ENCODE assay signal across 10 cellular contexts in genomic region chr18:79681484-79682387, GRCh38. TPM values are rescaled to one million over a fixed set of nuclear protein-coding genes. Genes with fewer than 3 reads are reported as not detected.
DNase-seq lines count a peak whose midpoint lies in the region; ATAC-seq and TF ChIP-seq lines count a peak whose summit lies in the region.
"Had no signal": no experiment of that assay in that cellular context is flagged by ENCODE, and none has a peak within 500 bp of the region (broad histone marks: within the 10 kb centered on the region; RNA-seq: fewer than 3 reads in every experiment).

No MANE protein-coding gene starts in this region.

- DNase-seq in RKO (ENCODE audit: low spot score): peak; percentile 10
- DNase-seq in neural crest cell (ENCODE audit: low read depth, low spot score): no peak
- DNase-seq in caudate nucleus (lab: John Stamatoyannopoulos, UW): no peak
- no peak for DNase-seq in aorta
- DNase-seq in NCI-H146 (lab: John Stamatoyannopoulos, UW): no peak
- no peak for DNase-seq in NCI-H82 (lab: John Stamatoyannopoulos, UW)
- DNase-seq: IMR-90 had no signal

- no peak for TF ChIP-seq CTCF in neural crest cell (conservative IDR thresholded peaks at IDR 0.05)

- H3K9me3 ChIP-seq in BLaER1 treated with 17β-estradiol and CSF1 and Interleukin-3, amounts not matched to agents 10 nM and 100 nM (replicated peaks in 1 of 11): no peaks in the 10 kb centered on the region
- no peaks in the 10 kb centered on the region for H3K9me3 ChIP-seq in aorta (ENCODE audit: control insufficient read depth, low read length)
- H3K9me3 ChIP-seq: tibial artery had no signal

- no peaks in the 10 kb centered on the region for H3K9me3 Mint-ChIP-seq in activated naive CD8-positive, alpha-beta T cell (ENCODE audit: low read depth)
- no peaks in the 10 kb centered on the region for H3K9me3 Mint-ChIP-seq in neural crest cell

- H3K4me1 ChIP-seq in BLaER1 treated with 17β-estradiol and CSF1 and Interleukin-3, amounts not matched to agents 10 nM and 100 nM: peaks cover 35 to 64% (median 55%) of the 10 kb centered on the region in 10 experiments
- no peaks in the 10 kb centered on the region for H3K4me1 ChIP-seq in aorta (ENCODE audit: control insufficient read depth in 1 of 2, insufficient read depth in 2 of 2, low read length in 2 of 2)

- peaks cover 80% of the 10 kb centered on the region for H3K4me1 Mint-ChIP-seq in activated naive CD8-positive, alpha-beta T cell (ENCODE audit: low read depth)
- H3K4me1 Mint-ChIP-seq in neural crest cell: peaks cover 32% of the 10 kb centered on the region

- ATAC-seq in aorta (ENCODE audit: low FRiP score): no peak

- H3K27ac Mint-ChIP-seq in activated naive CD8-positive, alpha-beta T cell: peak overlapping the region; percentile 91
- H3K27ac Mint-ChIP-seq in neural crest cell (ENCODE audit: unreplicated experiment): no peak overlapping the region

- H3K27ac ChIP-seq in BLaER1 treated with 17β-estradiol and CSF1 and Interleukin-3, amounts not matched to agents 10 nM and 100 nM: peak overlapping the region in 2 of 11 experiments; percentile 98 to 99; a peak in 2 of 22 replicates
- no peak overlapping the region for H3K27ac ChIP-seq in caudate nucleus (ENCODE audit: low read depth, low read length)
- no peak overlapping the region for H3K27ac ChIP-seq in aorta (ENCODE audit: low read depth in 1 of 2, low read length in 2 of 2)
- H3K27ac ChIP-seq: tibial artery had no signal

- H3K4me3 Mint-ChIP-seq in activated naive CD8-positive, alpha-beta T cell: peak overlapping the region; percentile 95
- H3K4me3 Mint-ChIP-seq in neural crest cell: peak overlapping the region; percentile 91

- H3K27me3 ChIP-seq in BLaER1 treated with 17β-estradiol and CSF1 and Interleukin-3, amounts not matched to agents 10 nM and 100 nM: no peaks in the 10 kb centered on the region
- no peaks in the 10 kb centered on the region for H3K27me3 ChIP-seq in aorta (ENCODE audit: control insufficient read depth in 1 of 2, insufficient read depth in 2 of 2, low read length in 1 of 2)
- H3K27me3 ChIP-seq: tibial artery had no signal

- peak overlapping the region; percentile 85 to 98 (median 95); a peak in 21 of 22 replicates for H3K9ac ChIP-seq in BLaER1 treated with 17β-estradiol and CSF1 and Interleukin-3, amounts not matched to agents 10 nM and 100 nM

- peak overlapping the region in 6 of 10 experiments; percentile 92 to 96 (median 94); a peak in 3 of 20 replicates for H3K4me3 ChIP-seq in BLaER1 treated with 17β-estradiol and CSF1 and Interleukin-3, amounts not matched to agents 10 nM and 100 nM
- H3K4me3 ChIP-seq in aorta (ENCODE audit: low read length in 2 of 2): no peak overlapping the region

- peak overlapping the region; percentile 80 to 100 (median 96) for H3K4me2 ChIP-seq in BLaER1 treated with 17β-estradiol and CSF1 and Interleukin-3, amounts not matched to agents 10 nM and 100 nM

- intact Hi-C loops in aorta (cut with DNase I): no loop called here

- H4K20me1 ChIP-seq in BLaER1 treated with 17β-estradiol and CSF1 and Interleukin-3, amounts not matched to agents 10 nM and 100 nM: peaks cover 64 to 70% (median 70%) of the 10 kb centered on the region in 11 experiments

- 85 to 89% methylated on average over 21 of the region's 21 CpGs for WGBS in aorta, 2 donors

- H3K36me3 ChIP-seq in BLaER1 treated with 17β-estradiol and CSF1 and Interleukin-3, amounts not matched to agents 10 nM and 100 nM: peaks cover 9 to 65% (median 37%) of the 10 kb centered on the region in 11 experiments; a peak in 20 of 22 replicates
- no peaks in the 10 kb centered on the region for H3K36me3 ChIP-seq in aorta (ENCODE audit: control insufficient read depth in 1 of 2, insufficient read depth in 2 of 2, low read length in 1 of 2)

- no peaks in the 10 kb centered on the region for H3K27me3 Mint-ChIP-seq in activated naive CD8-positive, alpha-beta T cell
- H3K27me3 Mint-ChIP-seq in neural crest cell (ENCODE audit: low read depth): no peaks in the 10 kb centered on the region

- peaks cover 2% of the 10 kb centered on the region for H3K36me3 Mint-ChIP-seq in activated naive CD8-positive, alpha-beta T cell
- H3K36me3 Mint-ChIP-seq in neural crest cell (ENCODE audit: low read depth): peaks cover 2% of the 10 kb centered on the region

RNA-seq across cellular contexts. Expression of gene CTDP1, which starts 2.1 kb away (rescaled TPM):
- total RNA-seq in neural crest cell (22.8 and 23.3 TPM in 2 replicates), aorta (10 to 100 TPM; 18.5 to 19.8 TPM)
- polyA plus RNA-seq in aorta: 10 to 100 TPM in 1 of 2 donors, 1 to 10 TPM in 1; 7.0 to 14.9 TPM

Comparison
In these comparisons a context has a peak if more than half of its experiments do, and no peak if none do; other contexts are left out.
1. H3K4me3 ChIP-seq: peak in BLaER1 treated with 17β-estradiol and CSF1 and Interleukin-3, amounts not matched to agents 10 nM and 100 nM (6 of 10); none in aorta (0 of 2).